Comparison of ENCODE assay signal across 15 cellular contexts in genomic region chr5:139415869-139416268, GRCh38. TPM values are rescaled to one million over a fixed set of nuclear protein-coding genes. Genes with fewer than 3 reads are reported as not detected.
A peak's percentile ranks its signal among the peaks of the same experiment; 100 is the strongest.
DNase-seq lines count a peak whose midpoint lies in the region; ATAC-seq and TF ChIP-seq lines count a peak whose summit lies in the region.
"Had no signal": no experiment of that assay in that cellular context is flagged by ENCODE, and none has a peak within 500 bp of the region (broad histone marks: within the 10 kb centered on the region; RNA-seq: fewer than 3 reads in every experiment).

No MANE protein-coding gene starts in this region.

- H3K4me1 ChIP-seq in esophagus muscularis mucosa: peaks cover 63 to 74% (median 71%) of the 10 kb centered on the region in 4 donors
- peaks cover 48% of the 10 kb centered on the region for H3K4me1 ChIP-seq in stomach smooth muscle (ENCODE audit: control insufficient read depth, insufficient read depth, low read length)

- CTCF ChIA-PET in activated CD4-positive, alpha-beta memory T cell treated with anti-CD3 and anti-CD28 coated beads for 36 hours (lab: Charles Lee): interaction anchor here (0.7 to 13.6 kb wide), 11 partner anchors 9 to 349 kb away, joined by 3 to 443 read pairs (median 4); partner anchors contain the start of genes DNAJC18 and SPATA24

- TF ChIP-seq EP300 in esophagus muscularis mucosa (IDR thresholded peaks at IDR 0.05): no peak

- H3K27me3 Mint-ChIP-seq in activated T-cell treated with anti-CD3 and anti-CD28 coated beads, Interleukin-2, amount 50 U/mL, for 24 hours: no peaks in the 10 kb centered on the region
- H3K27me3 Mint-ChIP-seq in activated CD4-positive, alpha-beta memory T cell treated with anti-CD3 and anti-CD28 coated beads for 36 hours: no peaks in the 10 kb centered on the region
- H3K27me3 Mint-ChIP-seq: central memory CD8-positive, alpha-beta T cell; progenitor cell of endocrine pancreas had no signal

- POLR2A ChIA-PET in activated CD4-positive, alpha-beta memory T cell treated with anti-CD3 and anti-CD28 coated beads for 36 hours (lab: Charles Lee): interaction anchor here (0.8 to 7.9 kb wide), 19 partner anchors 10 to 236 kb away, joined by 3 to 57 read pairs (median 9); partner anchors contain the start of genes DNAJC18, MATR3, MZB1 and SPATA24

- H3K27me3 ChIP-seq in esophagus muscularis mucosa (no peaks in the 10 kb centered on the region), stomach smooth muscle (ENCODE audit: control insufficient read depth in 1 of 2, insufficient read depth in 2 of 2, low read length in 2 of 2) (no peaks in the 10 kb centered on the region)

- no peak for TF ChIP-seq CTCF in esophagus muscularis mucosa (IDR thresholded peaks at IDR 0.05)

- no peak overlapping the region for H3K9ac ChIP-seq in stomach smooth muscle (ENCODE audit: low read length in 2 of 2)

- no peaks in the 10 kb centered on the region for H3K9me3 Mint-ChIP-seq in activated T-cell treated with anti-CD3 and anti-CD28 coated beads, Interleukin-2, amount 50 U/mL, for 24 hours
- no peaks in the 10 kb centered on the region for H3K9me3 Mint-ChIP-seq in activated CD4-positive, alpha-beta memory T cell treated with anti-CD3 and anti-CD28 coated beads for 36 hours
- H3K9me3 Mint-ChIP-seq: central memory CD8-positive, alpha-beta T cell had no signal

- intact Hi-C loops in activated CD4-positive, alpha-beta memory T cell treated with anti-CD3 and anti-CD28 coated beads for 36 hours (cut with micrococcal nuclease): loop anchor here (1.0 to 2.0 kb wide), 8 partner anchors 26 to 161 kb away; partner anchors contain the start of genes PAIP2, STING1 and UBE2D2
- intact Hi-C loops in esophagus muscularis mucosa (cut with DNase I): no loop called here

- no peak for ATAC-seq in GM19023 (IDR thresholded peaks at IDR 0.05; ENCODE audit: unreplicated experiment)
- ATAC-seq in HG03521 (IDR thresholded peaks at IDR 0.05; ENCODE audit: unreplicated experiment): no peak

- TF ChIP-seq POLR2A in esophagus muscularis mucosa (IDR thresholded peaks at IDR 0.05; ENCODE audit: low read depth): no peak

- no peak overlapping the region for H3K4me3 ChIP-seq in esophagus muscularis mucosa
- no peak overlapping the region for H3K4me3 ChIP-seq in stomach smooth muscle (ENCODE audit: low read length in 2 of 2)
- H3K4me3 ChIP-seq: SK-N-MC had no signal

- H3K4me1 Mint-ChIP-seq in activated T-cell treated with anti-CD3 and anti-CD28 coated beads, Interleukin-2, amount 50 U/mL, for 24 hours (ENCODE audit: low read depth): peaks cover 56% of the 10 kb centered on the region
- H3K4me1 Mint-ChIP-seq in activated CD4-positive, alpha-beta memory T cell treated with anti-CD3 and anti-CD28 coated beads for 36 hours (ENCODE audit: low read depth): peaks cover 54% of the 10 kb centered on the region
- H3K4me1 Mint-ChIP-seq: central memory CD8-positive, alpha-beta T cell had no signal

- H3K9me3 ChIP-seq in esophagus muscularis mucosa (no peaks in the 10 kb centered on the region), stomach smooth muscle (ENCODE audit: control insufficient read depth in 2 of 2, low read length in 2 of 2) (no peaks in the 10 kb centered on the region)

- peak overlapping the region; percentile 99 for H3K27ac Mint-ChIP-seq in activated T-cell treated with anti-CD3 and anti-CD28 coated beads, Interleukin-2, amount 50 U/mL, for 24 hours
- H3K27ac Mint-ChIP-seq in activated CD4-positive, alpha-beta memory T cell treated with anti-CD3 and anti-CD28 coated beads for 36 hours: peak overlapping the region; percentile 96
- H3K27ac Mint-ChIP-seq: progenitor cell of endocrine pancreas had no signal

- peak overlapping the region; percentile 56 for H3K4me3 Mint-ChIP-seq in activated T-cell treated with anti-CD3 and anti-CD28 coated beads, Interleukin-2, amount 50 U/mL, for 24 hours
- peak overlapping the region; percentile 49 for H3K4me3 Mint-ChIP-seq in activated CD4-positive, alpha-beta memory T cell treated with anti-CD3 and anti-CD28 coated beads for 36 hours
- H3K4me3 Mint-ChIP-seq: central memory CD8-positive, alpha-beta T cell had no signal

- H3K27ac ChIP-seq in esophagus muscularis mucosa (replicated peaks in 1 of 4): peak overlapping the region; percentile 72 to 84 (median 80)
- H3K27ac ChIP-seq in stomach smooth muscle (ENCODE audit: low read length): peak overlapping the region; percentile 18
- H3K27ac ChIP-seq: SK-N-MC had no signal

- H3K36me3 Mint-ChIP-seq in activated T-cell treated with anti-CD3 and anti-CD28 coated beads, Interleukin-2, amount 50 U/mL, for 24 hours (ENCODE audit: low read depth): peaks cover 85% of the 10 kb centered on the region
- peaks cover 56% of the 10 kb centered on the region for H3K36me3 Mint-ChIP-seq in activated CD4-positive, alpha-beta memory T cell treated with anti-CD3 and anti-CD28 coated beads for 36 hours

- DNase-seq in activated T-cell treated with anti-CD3 and anti-CD28 coated beads, Interleukin-2, amount 50 U/mL, for 24 hours: no peak
- DNase-seq in activated T-cell treated with anti-CD3 and anti-CD28 coated beads, Interleukin-2, amount 50 U/mL, for 1 hour: no peak
- no peak for DNase-seq in activated CD4-positive, alpha-beta memory T cell treated with anti-CD3 and anti-CD28 coated beads for 36 hours
- DNase-seq in esophagus muscularis mucosa (ENCODE audit: extremely low spot score) (no peak), NCI-H187 treated with DMSO at 0.1 percent for 48 hours (lab: John Stamatoyannopoulos, UW) (no peak)
- DNase-seq: GDM1; NCI-H1092; NCI-H226; stimulated activated CD4-positive, alpha-beta T cell treated with anti-CD3 and anti-CD28 coated beads, Interleukin-2, amount 100 ng/mL, for 48 hours had no signal

- H3K36me3 ChIP-seq in esophagus muscularis mucosa (peaks cover 0 to 35% (median 24%) of the 10 kb centered on the region in 4 donors), stomach smooth muscle (ENCODE audit: control insufficient read depth in 2 of 2, insufficient read depth in 2 of 2, low read length in 2 of 2) (peaks cover 16 to 22% of the 10 kb centered on the region in 2 donors)

RNA-seq across cellular contexts. Expression of gene SPATA24, which starts 12.0 kb away (rescaled TPM):
- total RNA-seq in activated CD4-positive, alpha-beta memory T cell treated with anti-CD3 and anti-CD28 coated beads for 36 hours: 1 to 10 TPM; 3.7 to 5.2 TPM
- 1 to 10 TPM; 2.9 to 6.5 (median 4.8) TPM for total RNA-seq in esophagus muscularis mucosa

RNA-seq across cellular contexts. Expression of gene PROB1, which starts 21.0 kb away (rescaled TPM):
- total RNA-seq in activated CD4-positive, alpha-beta memory T cell treated with anti-CD3 and anti-CD28 coated beads for 36 hours: 1 to 10 TPM; 3.8 to 3.9 TPM
- total RNA-seq in esophagus muscularis mucosa: 10 to 100 TPM in 2 of 4 donors, 1 to 10 TPM in 2; 2.5 to 11.0 (median 7.8) TPM

RNA-seq across cellular contexts. Expression of gene DNAJC18, which starts 23.5 kb away (rescaled TPM):
- 10 to 100 TPM; 54.1 to 56.0 TPM for total RNA-seq in activated CD4-positive, alpha-beta memory T cell treated with anti-CD3 and anti-CD28 coated beads for 36 hours
- total RNA-seq in esophagus muscularis mucosa: 10 to 100 TPM in 3 of 4 donors, 1 to 10 TPM in 1; 8.3 to 15.4 (median 13.4) TPM

RNA-seq across cellular contexts. Expression of gene MZB1, which starts 26.2 kb away (rescaled TPM):
- total RNA-seq in activated CD4-positive, alpha-beta memory T cell treated with anti-CD3 and anti-CD28 coated beads for 36 hours: 10 to 100 TPM; 24.0 to 26.3 TPM
- total RNA-seq in esophagus muscularis mucosa: under 1 TPM in 2 of 4 donors, not detected in 2; 0.78 to 0.99 TPM

RNA-seq across cellular contexts. Expression of gene SLC23A1, which starts 32.8 kb away (rescaled TPM):
- 1 to 10 TPM; 1.0 to 1.4 TPM for total RNA-seq in activated CD4-positive, alpha-beta memory T cell treated with anti-CD3 and anti-CD28 coated beads for 36 hours
- not detected for total RNA-seq in esophagus muscularis mucosa
